ENCODE assay signal across 8 cellular contexts in genomic region chr5:77545285-77545684, GRCh38.
"Had no signal": no experiment of that assay in that cellular context is flagged by ENCODE, and none has a peak within 500 bp of the region (broad histone marks: within the 10 kb centered on the region; RNA-seq: fewer than 3 reads in every experiment).

No MANE protein-coding gene starts in this region.

- DNase-seq: GDM1, GF-D8 had no signal

- H3K4me3 ChIP-seq: GM12878 had no signal

- ATAC-seq: GM12878 had no signal

- FAIRE-seq: G401.6, GM12878, GM12891, GM12892, GM18507, GM19239 had no signal
